Comparison of ENCODE assay signal across 24 cellular contexts in genomic region chr1:183758913-183759312, GRCh38.
"Had no signal": no experiment of that assay in that cellular context is flagged by ENCODE, and none has a peak within 500 bp of the region (broad histone marks: within the 10 kb centered on the region; RNA-seq: fewer than 3 reads in every experiment).

No MANE protein-coding gene starts in this region.

- H3K27ac ChIP-seq: coronary artery, gastroesophageal sphincter, prostate gland, right atrium auricular region, sigmoid colon, stomach, thyroid gland, vagina had no signal

- H3K9me3 ChIP-seq: prostate gland, sigmoid colon, thyroid gland, vagina had no signal

- H3K4me1 ChIP-seq: gastroesophageal sphincter, prostate gland, right atrium auricular region, stomach, vagina had no signal

- H3K36me3 ChIP-seq: gastroesophageal sphincter, prostate gland, right atrium auricular region, sigmoid colon, stomach, thyroid gland, vagina had no signal

- DNase-seq: dermis blood vessel endothelial cell; effector memory CD4-positive, alpha-beta T cell; foreskin fibroblast; glutamatergic neuron; left colon; mesenchymal stem cell; midbrain; naive thymus-derived CD4-positive, alpha-beta T cell; nucleus accumbens; sigmoid colon; stimulated activated CD4-positive, alpha-beta T cell treated with anti-CD3 and anti-CD28 coated beads, Interleukin-2, amount 100 ng/mL, for 24 hours; stimulated activated CD4-positive, alpha-beta T cell treated with anti-CD3 and anti-CD28 coated beads, Interleukin-4, amount 100 ng/mL, for 24 hours; stimulated activated naive CD4-positive, alpha-beta T cell treated with Interleukin-2 at 50 U/mL for 16 hours; stomach; thyroid gland; trophoblast cell had no signal

- H3K4me1 Mint-ChIP-seq: nephron; stimulated activated effector memory CD8-positive, alpha-beta T cell treated with anti-CD3 and anti-CD28 coated beads, Interleukin-12 subunit alpha, Interleukin-12 subunit beta, amount 100 ng/mL, for 72 hours had no signal

- H3K4me3 ChIP-seq: coronary artery, gastroesophageal sphincter, prostate gland, right atrium auricular region, sigmoid colon, stomach, thyroid gland, vagina had no signal

- H3K4me3 Mint-ChIP-seq: naive thymus-derived CD4-positive, alpha-beta T cell; nephron; stimulated activated effector memory CD8-positive, alpha-beta T cell treated with anti-CD3 and anti-CD28 coated beads, Interleukin-12 subunit alpha, Interleukin-12 subunit beta, amount 100 ng/mL, for 72 hours had no signal

- H3K27me3 ChIP-seq: gastroesophageal sphincter, right atrium auricular region, sigmoid colon, stomach, thyroid gland, vagina had no signal

- ATAC-seq: esophagus mucosa; gastroesophageal sphincter; left colon; naive thymus-derived CD4-positive, alpha-beta T cell; stimulated activated effector memory CD8-positive, alpha-beta T cell treated with anti-CD3 and anti-CD28 coated beads, Interleukin-12 subunit alpha, Interleukin-12 subunit beta, amount 100 ng/mL, for 72 hours had no signal

- H3K27me3 Mint-ChIP-seq: naive thymus-derived CD4-positive, alpha-beta T cell had no signal

- H3K36me3 Mint-ChIP-seq: stimulated activated effector memory CD8-positive, alpha-beta T cell treated with anti-CD3 and anti-CD28 coated beads, Interleukin-12 subunit alpha, Interleukin-12 subunit beta, amount 100 ng/mL, for 72 hours had no signal

- H3K27ac Mint-ChIP-seq: naive thymus-derived CD4-positive, alpha-beta T cell; nephron; stimulated activated effector memory CD8-positive, alpha-beta T cell treated with anti-CD3 and anti-CD28 coated beads, Interleukin-12 subunit alpha, Interleukin-12 subunit beta, amount 100 ng/mL, for 72 hours had no signal
